In the genomic region with DNA sequence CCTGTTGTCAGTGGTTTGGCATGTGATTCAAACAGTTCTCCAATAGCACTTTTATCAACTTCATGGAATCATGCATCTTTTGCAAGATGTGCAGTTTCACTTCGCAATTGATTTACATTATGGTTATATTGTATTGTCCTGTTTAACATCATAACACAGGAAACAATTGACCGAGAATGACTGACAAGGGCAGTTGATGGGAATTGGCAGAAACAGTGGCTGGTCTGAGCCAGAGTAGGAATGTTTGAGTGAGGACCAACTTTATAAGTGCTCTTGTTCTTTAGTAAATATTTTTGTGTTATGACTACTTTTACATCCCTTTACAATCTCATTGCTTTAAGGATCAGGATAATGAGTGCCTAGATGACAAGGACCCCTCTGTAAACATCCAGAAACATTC, we compare ENCODE assay signal across 11 cellular contexts. TPM values are rescaled to one million over a fixed set of nuclear protein-coding genes. Genes with fewer than 3 reads are reported as not detected.
A peak's percentile ranks its signal among the peaks of the same experiment; 100 is the strongest.
DNase-seq lines count a peak whose midpoint lies in the region; ATAC-seq and TF ChIP-seq lines count a peak whose summit lies in the region.
"Had no signal": no experiment of that assay in that cellular context is flagged by ENCODE, and none has a peak within 500 bp of the region (broad histone marks: within the 10 kb centered on the region; RNA-seq: fewer than 3 reads in every experiment).

No MANE protein-coding gene starts in this region.

- no peak for TF ChIP-seq EP300 in esophagus muscularis mucosa (IDR thresholded peaks at IDR 0.05)
- no peak for TF ChIP-seq EP300 in neural cell (conservative IDR thresholded peaks at IDR 0.05; ENCODE audit: poor library complexity, severe bottlenecking)
- no peak for TF ChIP-seq EP300 in gastroesophageal sphincter (IDR thresholded peaks at IDR 0.05)

- no peak overlapping the region for H2AFZ ChIP-seq in neural cell (ENCODE audit: low read depth, low read length)

- peak overlapping the region; percentile 98 for H3K9ac ChIP-seq in ES-I3 (ENCODE audit: low read depth, low read length)
- H3K9ac ChIP-seq in neural cell (ENCODE audit: low read length) = peak overlapping the region; percentile 97

- TF ChIP-seq RAD21 in neural cell (conservative IDR thresholded peaks at IDR 0.05) = no peak

- peak overlapping the region; percentile 79; the same call in 1 of the 2 replicates for H3K4me3 ChIP-seq in SJSA1
- peak overlapping the region in 3 of 4 donors; percentile 86 to 98 (median 97) for H3K4me3 ChIP-seq in esophagus muscularis mucosa
- H3K4me3 ChIP-seq in neural cell (ENCODE audit: low read length) = peak overlapping the region; percentile 79
- peak overlapping the region in 1 of 2 donors; percentile 81 for H3K4me3 ChIP-seq in gastroesophageal sphincter

- H3K36me3 ChIP-seq in ES-I3 (ENCODE audit: insufficient read depth, low read length) (no peaks in the 10 kb centered on the region), SJSA1 (peaks cover 15% of the 10 kb centered on the region; the same call in 1 of the 2 replicates), esophagus muscularis mucosa (no peaks in the 10 kb centered on the region), neural cell (ENCODE audit: insufficient read depth, low read length) (no peaks in the 10 kb centered on the region), gastroesophageal sphincter (no peaks in the 10 kb centered on the region)

- H3K79me2 ChIP-seq in neural cell (replicated peaks; ENCODE audit: insufficient read depth, low read length) = peaks cover 65% of the 10 kb centered on the region

- H3K27ac ChIP-seq in SJSA1 (no peak overlapping the region), esophagus muscularis mucosa (replicated peaks in 1 of 4) (no peak overlapping the region), neural cell (ENCODE audit: low read length) (peak overlapping the region; percentile 95), gastroesophageal sphincter (no peak overlapping the region)

- WGBS in esophagus muscularis mucosa = 35% methylated on average over 2 of the region's 2 CpGs
- WGBS in gastroesophageal sphincter (ENCODE audit: low coverage in 1 of 2), 2 donors = 30 to 35% methylated on average over 2 of the region's 2 CpGs

- H3F3A ChIP-seq in neural cell (ENCODE audit: insufficient read depth, low read length, poor library complexity, severe bottlenecking) = no peaks in the 10 kb centered on the region

- ATAC-seq in gastroesophageal sphincter (no peak), HG03469 (IDR thresholded peaks at IDR 0.05; ENCODE audit: unreplicated experiment) (no peak), HG03439 (IDR thresholded peaks at IDR 0.05; ENCODE audit: unreplicated experiment) (no peak)
- ATAC-seq: stimulated activated memory B cell treated with anti-CD40 and anti-IgM and Interleukin-4, amounts not matched to agents 10 μg/mL and 1 μg/mL and 100 μg/mL, for 72 hours had no signal

- H3K27me3 ChIP-seq in SJSA1 (replicated peaks) = no peaks in the 10 kb centered on the region
- H3K27me3 ChIP-seq in esophagus muscularis mucosa = no peaks in the 10 kb centered on the region
- H3K27me3 ChIP-seq in neural cell (ENCODE audit: insufficient read depth, low read depth, low read length) = no peaks in the 10 kb centered on the region
- H3K27me3 ChIP-seq in gastroesophageal sphincter = no peaks in the 10 kb centered on the region

- H3K4me2 ChIP-seq in neural cell (ENCODE audit: low read length) = peak overlapping the region; percentile 99

- no peaks in the 10 kb centered on the region for H3K9me2 ChIP-seq in neural cell (ENCODE audit: insufficient read depth, low read length)

- H3K4me1 ChIP-seq in ES-I3 (ENCODE audit: insufficient read depth, low read length) = peaks cover 12% of the 10 kb centered on the region
- H3K4me1 ChIP-seq in SJSA1 (replicated peaks) = peaks cover 12% of the 10 kb centered on the region
- peaks cover 32 to 46% (median 41%) of the 10 kb centered on the region in 4 donors for H3K4me1 ChIP-seq in esophagus muscularis mucosa
- peaks cover 9 to 45% (median 14%) of the 10 kb centered on the region in 3 donors for H3K4me1 ChIP-seq in gastroesophageal sphincter

- TF ChIP-seq CTCF in esophagus muscularis mucosa (IDR thresholded peaks at IDR 0.05) = no peak
- TF ChIP-seq CTCF in neural cell (IDR thresholded peaks at IDR 0.05; ENCODE audit: poor library complexity, severe bottlenecking) = no peak
- no peak for TF ChIP-seq CTCF in gastroesophageal sphincter (IDR thresholded peaks at IDR 0.05)

- peaks cover 19% of the 10 kb centered on the region for H4K20me1 ChIP-seq in neural cell (ENCODE audit: insufficient read depth)

- intact Hi-C loops in esophagus muscularis mucosa (cut with DNase I) = no loop called here

- H3K9me3 ChIP-seq in ES-I3 (ENCODE audit: control insufficient read depth, insufficient read depth, low read length) (no peaks in the 10 kb centered on the region), SJSA1 (replicated peaks) (no peaks in the 10 kb centered on the region), esophagus muscularis mucosa (no peaks in the 10 kb centered on the region), neural cell (ENCODE audit: low read length) (no peaks in the 10 kb centered on the region), gastroesophageal sphincter (no peaks in the 10 kb centered on the region)

- DNase-seq in SJSA1 (ENCODE audit: low read depth in 1 of 2, low spot score in 2 of 2) (no peak), esophagus muscularis mucosa (ENCODE audit: extremely low spot score) (no peak)
- no peak for DNase-seq in activated CD4-positive, alpha-beta T cell treated with anti-CD3 and anti-CD28 coated beads, Interleukin-2, amount 50 U/mL, for 4 hours
- DNase-seq: activated naive CD4-positive, alpha-beta T cell; DMS79 treated with DMSO at 0.1 percent for 48 hours had no signal

- TF ChIP-seq POLR2A in esophagus muscularis mucosa (IDR thresholded peaks at IDR 0.05; ENCODE audit: low read depth) (no peak), gastroesophageal sphincter (IDR thresholded peaks at IDR 0.05) (no peak)

TF ChIP-seq in neural cell, 6 proteins besides CTCF, POLR2A, EP300 and RAD21:
- TF ChIP-seq EZH2 (IDR thresholded peaks at IDR 0.05; ENCODE audit: borderline replicate concordance, insufficient read depth, low read length, poor library complexity, severe bottlenecking) (no peak), MXI1 (conservative IDR thresholded peaks at IDR 0.05; ENCODE audit: poor library complexity, severe bottlenecking) (no peak), SMC3 (conservative IDR thresholded peaks at IDR 0.05; ENCODE audit: poor library complexity) (no peak), POLR2AphosphoS5 (IDR thresholded peaks at IDR 0.05) (no peak), TAF1 (IDR thresholded peaks at IDR 0.05; ENCODE audit: low read depth) (no peak)
- TF ChIP-seq, protein P1, sequence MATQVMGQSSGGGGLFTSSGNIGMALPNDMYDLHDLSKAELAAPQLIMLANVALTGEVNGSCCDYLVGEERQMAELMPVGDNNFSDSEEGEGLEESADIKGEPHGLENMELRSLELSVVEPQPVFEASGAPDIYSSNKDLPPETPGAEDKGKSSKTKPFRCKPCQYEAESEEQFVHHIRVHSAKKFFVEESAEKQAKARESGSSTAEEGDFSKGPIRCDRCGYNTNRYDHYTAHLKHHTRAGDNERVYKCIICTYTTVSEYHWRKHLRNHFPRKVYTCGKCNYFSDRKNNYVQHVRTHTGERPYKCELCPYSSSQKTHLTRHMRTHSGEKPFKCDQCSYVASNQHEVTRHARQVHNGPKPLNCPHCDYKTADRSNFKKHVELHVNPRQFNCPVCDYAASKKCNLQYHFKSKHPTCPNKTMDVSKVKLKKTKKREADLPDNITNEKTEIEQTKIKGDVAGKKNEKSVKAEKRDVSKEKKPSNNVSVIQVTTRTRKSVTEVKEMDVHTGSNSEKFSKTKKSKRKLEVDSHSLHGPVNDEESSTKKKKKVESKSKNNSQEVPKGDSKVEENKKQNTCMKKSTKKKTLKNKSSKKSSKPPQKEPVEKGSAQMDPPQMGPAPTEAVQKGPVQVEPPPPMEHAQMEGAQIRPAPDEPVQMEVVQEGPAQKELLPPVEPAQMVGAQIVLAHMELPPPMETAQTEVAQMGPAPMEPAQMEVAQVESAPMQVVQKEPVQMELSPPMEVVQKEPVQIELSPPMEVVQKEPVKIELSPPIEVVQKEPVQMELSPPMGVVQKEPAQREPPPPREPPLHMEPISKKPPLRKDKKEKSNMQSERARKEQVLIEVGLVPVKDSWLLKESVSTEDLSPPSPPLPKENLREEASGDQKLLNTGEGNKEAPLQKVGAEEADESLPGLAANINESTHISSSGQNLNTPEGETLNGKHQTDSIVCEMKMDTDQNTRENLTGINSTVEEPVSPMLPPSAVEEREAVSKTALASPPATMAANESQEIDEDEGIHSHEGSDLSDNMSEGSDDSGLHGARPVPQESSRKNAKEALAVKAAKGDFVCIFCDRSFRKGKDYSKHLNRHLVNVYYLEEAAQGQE (IDR thresholded peaks at IDR 0.05; ENCODE audit: borderline replicate concordance) = no peak

RNA-seq across cellular contexts. Expression of a gene that starts 2.2 kb away (rescaled TPM):
- 25.0 and 33.2 TPM in 2 replicates for total RNA-seq in SJSA1 (2014; rRNA removed; shearing (Covaris generic))
- total RNA-seq in esophagus muscularis mucosa (10 to 100 TPM; 20.4 to 36.2 (median 30.8) TPM), gastroesophageal sphincter (10 to 100 TPM; 21.3 to 45.9 (median 27.6) TPM)
- polyA plus RNA-seq in neural cell = 198 and 206 TPM in 2 replicates
- 203 and 260 TPM in 2 replicates for polyA minus RNA-seq in neural cell
